ENCODE assay signal across 8 cellular contexts in genomic region chr1:45522324-45523104, GRCh38. TPM values are rescaled to one million over a fixed set of nuclear protein-coding genes. Genes with fewer than 3 reads are reported as not detected.
DNase-seq lines count a peak whose midpoint lies in the region; ATAC-seq, FAIRE-seq and TF ChIP-seq lines count a peak whose summit lies in the region.

No MANE protein-coding gene starts in this region.

- DNase-seq in AG04450 (ENCODE audit: low read depth, low spot score), result no peak
- no peak for DNase-seq in WERI-Rb-1
- no peak for DNase-seq in hepatocyte (ENCODE audit: low spot score)
- DNase-seq in smooth muscle cell (lab: John Stamatoyannopoulos, UW; ENCODE audit: unreplicated experiment), result no peak
- DNase-seq in islet precursor cell, result no peak
- DNase-seq in NCI-H2171 treated with DMSO at 0.1 percent for 48 hours (lab: John Stamatoyannopoulos, UW), result no peak
- DNase-seq in GM19239 (ENCODE audit: insufficient read length, low spot score), result no peak

- ATAC-seq in GM21423 (IDR thresholded peaks at IDR 0.05; ENCODE audit: unreplicated experiment), result peak; percentile 15

- H3K27me3 ChIP-seq in AG04450 (ENCODE audit: control insufficient read depth, insufficient read depth, low read length) (no peaks in the 10 kb centered on the region), WERI-Rb-1 (ENCODE audit: insufficient read depth, low read depth, severe bottlenecking) (no peaks in the 10 kb centered on the region), hepatocyte (no peaks in the 10 kb centered on the region), smooth muscle cell (ENCODE audit: low read depth) (no peaks in the 10 kb centered on the region)

- H3K79me2 ChIP-seq in hepatocyte, result peaks cover 34% of the 10 kb centered on the region
- peaks cover 26% of the 10 kb centered on the region for H3K79me2 ChIP-seq in smooth muscle cell (ENCODE audit: low read depth)

- CTCF ChIA-PET in AG04450 (lab: Charles Lee), result interaction anchor here (0.9 to 3.8 kb wide), 2 partner anchors 11 to 29 kb away, joined by 3 to 13 read pairs; partner anchors contain the start of gene AKR1A1

- H3K4me1 ChIP-seq in hepatocyte (ENCODE audit: insufficient read depth) (peaks cover 7% of the 10 kb centered on the region), smooth muscle cell (ENCODE audit: low read depth) (peaks cover 8% of the 10 kb centered on the region)

- peaks cover 17% of the 10 kb centered on the region for H3K36me3 ChIP-seq in WERI-Rb-1
- H3K36me3 ChIP-seq in hepatocyte (replicated peaks; ENCODE audit: insufficient read depth, low read depth), result no peaks in the 10 kb centered on the region
- H3K36me3 ChIP-seq in smooth muscle cell (ENCODE audit: low read depth), result no peaks in the 10 kb centered on the region

- H4K20me1 ChIP-seq in hepatocyte (ENCODE audit: insufficient read depth, poor library complexity, severe bottlenecking) (peaks cover 21% of the 10 kb centered on the region), smooth muscle cell (ENCODE audit: low read depth) (peaks cover 35% of the 10 kb centered on the region)

- H3K27ac ChIP-seq in AG04450 (ENCODE audit: low read depth, low read length) (peak overlapping the region; percentile 99), WERI-Rb-1 (peak overlapping the region; percentile 84), hepatocyte (peak overlapping the region; percentile 90), smooth muscle cell (ENCODE audit: low read depth) (peak overlapping the region; percentile 94)

- peak overlapping the region; percentile 96 for H3K4me3 ChIP-seq in AG04450 (ENCODE audit: low read depth, low read length)
- H3K4me3 ChIP-seq in WERI-Rb-1 (ENCODE audit: low read depth, low read length), result peak overlapping the region; percentile 74
- peak overlapping the region; percentile 38 for H3K4me3 ChIP-seq in hepatocyte
- H3K4me3 ChIP-seq in smooth muscle cell, result peak overlapping the region; percentile 87

- peak overlapping the region; percentile 73 for H2AFZ ChIP-seq in hepatocyte
- peak overlapping the region; percentile 67 for H2AFZ ChIP-seq in smooth muscle cell (ENCODE audit: low read depth)

- peak overlapping the region; percentile 75 for H3K4me2 ChIP-seq in hepatocyte
- H3K4me2 ChIP-seq in smooth muscle cell, result peak overlapping the region; percentile 92

- no peak for FAIRE-seq in GM19239 (lab: Jason Lieb, UNC)

- H3K9me2 ChIP-seq in hepatocyte (replicated peaks; ENCODE audit: insufficient read depth), result no peaks in the 10 kb centered on the region

- no peak for TF ChIP-seq CTCF in AG04450 (IDR thresholded peaks at IDR 0.05; ENCODE audit: low read depth, low read length)
- TF ChIP-seq CTCF in WERI-Rb-1 (IDR thresholded peaks at IDR 0.05; ENCODE audit: low read depth, low read length), result no peak
- TF ChIP-seq CTCF in hepatocyte (IDR thresholded peaks at IDR 0.05; ENCODE audit: poor library complexity), result no peak
- no peak for TF ChIP-seq CTCF in smooth muscle cell (IDR thresholded peaks at IDR 0.05; ENCODE audit: borderline replicate concordance, insufficient read depth, poor library complexity, severe bottlenecking)

- H3F3A ChIP-seq in smooth muscle cell (ENCODE audit: low read depth), result peaks cover 11% of the 10 kb centered on the region

- 75% methylated on average over 21 of the region's 21 CpGs for WGBS in hepatocyte (ENCODE audit: low lambda C conversion rate, missing lambda C conversion rate)
- WGBS in smooth muscle cell (ENCODE audit: low lambda C conversion rate), result 45% methylated on average over 21 of the region's 21 CpGs

- H3K9ac ChIP-seq in smooth muscle cell (ENCODE audit: low read depth), result peak overlapping the region; percentile 90

- H3K9me3 ChIP-seq in AG04450 (ENCODE audit: control insufficient read depth, insufficient read depth, low read length), result peaks cover 3% of the 10 kb centered on the region; the same call in 1 of the 2 replicates
- H3K9me3 ChIP-seq in WERI-Rb-1 (ENCODE audit: severe bottlenecking), result no peaks in the 10 kb centered on the region
- H3K9me3 ChIP-seq in hepatocyte (ENCODE audit: low read depth), result no peaks in the 10 kb centered on the region
- H3K9me3 ChIP-seq in smooth muscle cell (replicated peaks; ENCODE audit: low read depth), result no peaks in the 10 kb centered on the region

- POLR2A ChIA-PET in AG04450 (lab: Yijun Ruan, JAX), result interaction anchor here (0.6 to 3.6 kb wide), 50 partner anchors 8 to 1547 kb away, joined by 3 to 134 read pairs (median 6); partner anchors contain the start of genes AKR1A1, ATP6V0B, BTBD19 and CCDC163

RNA-seq across cellular contexts. Expression of gene PRDX1, which starts 0.8 kb away (rescaled TPM):
- polyA plus RNA-seq in AG04450 (2011; rRNA removed) (988 and 1,110 TPM in 2 replicates), hepatocyte (660 and 666 TPM in 2 replicates), smooth muscle cell (369 and 409 TPM in 2 replicates)
- polyA minus RNA-seq in AG04450 (2011; rRNA and poly(A)+ RNA removed), result 183 and 255 TPM in 2 replicates
- total RNA-seq in hepatocyte (523 and 532 TPM in 2 replicates), smooth muscle cell (299 and 303 TPM in 2 replicates)

RNA-seq across cellular contexts. Expression of gene MMACHC, which starts 22.4 kb away (rescaled TPM):
- 4.4 and 4.5 TPM in 2 replicates for polyA plus RNA-seq in AG04450 (2011; rRNA removed)
- 12.4 and 18.7 TPM in 2 replicates for polyA minus RNA-seq in AG04450 (2011; rRNA and poly(A)+ RNA removed)
- total RNA-seq in hepatocyte, result 5.7 and 11.5 TPM in 2 replicates
- 0.86 and 2.2 TPM in 2 replicates for polyA plus RNA-seq in hepatocyte
- total RNA-seq in smooth muscle cell, result 2.5 and 3.0 TPM in 2 replicates
- 1.3 and 1.8 TPM in 2 replicates for polyA plus RNA-seq in smooth muscle cell

RNA-seq across cellular contexts. Expression of gene CCDC163, which starts 22.6 kb away (rescaled TPM):
- polyA plus RNA-seq in AG04450 (2011; rRNA removed) (0.89 and 1.0 TPM in 2 replicates), hepatocyte (0.62 and 3.3 TPM in 2 replicates), smooth muscle cell (1.3 and 2.1 TPM in 2 replicates)
- polyA minus RNA-seq in AG04450 (2011; rRNA and poly(A)+ RNA removed), result 0.87 and 1.6 TPM in 2 replicates
- total RNA-seq in hepatocyte (0.60 and 1.2 TPM in 2 replicates), smooth muscle cell (0.18 and 2.4 TPM in 2 replicates)

RNA-seq across cellular contexts. Expression of gene AKR1A1, which starts 28.1 kb away (rescaled TPM):
- polyA plus RNA-seq in AG04450 (2011; rRNA removed), result 150 and 175 TPM in 2 replicates
- polyA minus RNA-seq in AG04450 (2011; rRNA and poly(A)+ RNA removed), result 135 and 153 TPM in 2 replicates
- 174 and 186 TPM in 2 replicates for total RNA-seq in hepatocyte
- 235 and 271 TPM in 2 replicates for polyA plus RNA-seq in hepatocyte
- 64.1 and 91.4 TPM in 2 replicates for total RNA-seq in smooth muscle cell
- polyA plus RNA-seq in smooth muscle cell, result 135 and 148 TPM in 2 replicates

RNA-seq across cellular contexts. Expression of gene TESK2, which starts 31.6 kb away (rescaled TPM):
- polyA plus RNA-seq in AG04450 (2011; rRNA removed) (2.5 and 2.6 TPM in 2 replicates), hepatocyte (6.2 and 6.4 TPM in 2 replicates), smooth muscle cell (1.3 and 2.3 TPM in 2 replicates)
- polyA minus RNA-seq in AG04450 (2011; rRNA and poly(A)+ RNA removed), result 2.7 and 3.4 TPM in 2 replicates
- total RNA-seq in hepatocyte (8.2 and 8.6 TPM in 2 replicates), smooth muscle cell (3.4 and 4.3 TPM in 2 replicates)

Comparison
In these comparisons a context has a peak if more than half of its experiments do, and no peak if none do; other contexts are left out.
1. H3K4me3 ChIP-seq: peak in every context shown above with its lines; median percentile 96 in AG04450; 87 in smooth muscle cell; 74 in WERI-Rb-1; 38 in hepatocyte.